In the genomic region with DNA sequence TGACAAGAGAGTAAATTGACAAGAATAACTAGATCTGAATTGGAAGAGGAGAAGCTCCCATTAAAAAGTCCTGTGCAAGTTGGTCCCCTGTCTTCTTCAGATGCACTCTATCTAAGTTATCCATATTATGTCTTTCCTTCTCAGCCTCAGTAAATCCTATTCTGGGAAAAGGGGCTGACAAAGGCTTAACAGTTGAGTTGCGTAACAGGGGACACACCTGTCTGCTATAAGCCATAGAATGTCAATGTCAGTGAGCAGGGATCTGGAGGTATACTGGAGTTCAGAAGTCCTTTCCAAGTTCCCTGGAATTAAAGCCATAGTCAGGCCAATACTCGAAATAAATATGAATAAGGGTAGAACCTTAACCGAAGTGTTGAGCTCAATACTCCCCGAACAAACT, we compare ENCODE assay signal across 19 cellular contexts. TPM values are rescaled to one million over a fixed set of nuclear protein-coding genes. Genes with fewer than 3 reads are reported as not detected.
DNase-seq lines count a peak whose midpoint lies in the region; ATAC-seq, FAIRE-seq and TF ChIP-seq lines count a peak whose summit lies in the region.
"Had no signal": no experiment of that assay in that cellular context is flagged by ENCODE, and none has a peak within 500 bp of the region (broad histone marks: within the 10 kb centered on the region; RNA-seq: fewer than 3 reads in every experiment).

No MANE protein-coding gene starts in this region.

- intact Hi-C loops in HepG2 (cut with micrococcal nuclease; ENCODE audit: unreplicated experiment) = loop anchor here (5.0 to 10.0 kb wide), 2 partner anchors 117 to 544 kb away; no protein-coding TSS in a partner anchor
- intact Hi-C loops in right lobe of liver (cut with DNase I) = loop anchor here in 1 of 2 donors (10.0 kb wide), 1 partner anchor 54 kb away; no protein-coding TSS in a partner anchor

- peak overlapping the region; percentile 74 for H3K4me3 Mint-ChIP-seq in activated naive CD8-positive, alpha-beta T cell treated with anti-CD3 and anti-CD28 coated beads, Interleukin-2, amount 10 ng/mL, durations not matched to agents 7 days and 5 days
- H3K4me3 Mint-ChIP-seq in stimulated activated effector memory CD8-positive, alpha-beta T cell treated with anti-CD3 and anti-CD28 coated beads, Interleukin-12 subunit alpha, Interleukin-12 subunit beta, amount 100 ng/mL, for 72 hours = peak overlapping the region; percentile 51
- no peak overlapping the region for H3K4me3 Mint-ChIP-seq in chondrocyte (ENCODE audit: unreplicated experiment)
- H3K4me3 Mint-ChIP-seq: dendritic cell treated with granulocyte-macrophage colony-stimulating factor and Interleukin-4, amounts not matched to agents 40 ng/mL and 50 ng/mL, for 4 days; nephron; WTC11 had no signal

- H3K27ac Mint-ChIP-seq in activated naive CD8-positive, alpha-beta T cell treated with anti-CD3 and anti-CD28 coated beads, Interleukin-2, amount 10 ng/mL, durations not matched to agents 7 days and 5 days = peak overlapping the region; percentile 82
- peak overlapping the region; percentile 69 for H3K27ac Mint-ChIP-seq in stimulated activated effector memory CD8-positive, alpha-beta T cell treated with anti-CD3 and anti-CD28 coated beads, Interleukin-12 subunit alpha, Interleukin-12 subunit beta, amount 100 ng/mL, for 72 hours
- no peak overlapping the region for H3K27ac Mint-ChIP-seq in chondrocyte (ENCODE audit: unreplicated experiment)
- H3K27ac Mint-ChIP-seq: dendritic cell treated with granulocyte-macrophage colony-stimulating factor and Interleukin-4, amounts not matched to agents 40 ng/mL and 50 ng/mL, for 4 days; nephron; WTC11 had no signal

- no peak for FAIRE-seq in HepG2 (lab: Jason Lieb, UNC)

- H3K79me2 ChIP-seq in HepG2 (ENCODE audit: insufficient read depth, low read length) = no peaks in the 10 kb centered on the region
- H3K79me2 ChIP-seq in Loucy (ENCODE audit: insufficient read depth, low read length) = no peaks in the 10 kb centered on the region

- no peaks in the 10 kb centered on the region for H3F3A ChIP-seq in Loucy (ENCODE audit: low read depth)

- WGBS in HepG2 (ENCODE audit: low lambda C conversion rate) = 15% methylated on average over 4 of the region's 4 CpGs
- 70% methylated on average over 3 of the region's 4 CpGs for WGBS in right lobe of liver (ENCODE audit: insufficient coverage, low coverage, low lambda C conversion rate, missing lambda C conversion rate)

- no peak for TF ChIP-seq EP300 in HepG2 (IDR thresholded peaks at IDR 0.05; ENCODE audit: low read depth in 2 of 2, low read length in 2 of 2)
- no peak for TF ChIP-seq EP300 in HepG2 (CRISPR knock-in tag; IDR thresholded peaks at IDR 0.05; ENCODE audit: borderline replicate concordance)

- H3K9ac ChIP-seq in HepG2 (ENCODE audit: insufficient read depth, low read depth, low read length) = no peak overlapping the region
- no peak overlapping the region for H3K9ac ChIP-seq in Loucy (ENCODE audit: low read depth, low read length, poor library complexity, severe bottlenecking)

- H3K4me2 ChIP-seq in HepG2 (ENCODE audit: low read depth, low read length) (no peak overlapping the region), Loucy (ENCODE audit: low read depth, low read length, poor library complexity, severe bottlenecking) (peak overlapping the region; percentile 51)

- TF ChIP-seq POLR2A in HepG2 (IDR thresholded peaks at IDR 0.05; ENCODE audit: insufficient read depth in 1 of 2, low read depth in 2 of 2, low read length in 2 of 2) (no peak), right lobe of liver (IDR thresholded peaks at IDR 0.05) (no peak)

- H3K36me3 Mint-ChIP-seq in activated naive CD8-positive, alpha-beta T cell treated with anti-CD3 and anti-CD28 coated beads, Interleukin-2, amount 10 ng/mL, durations not matched to agents 7 days and 5 days = peaks cover 3% of the 10 kb centered on the region
- peaks cover 54% of the 10 kb centered on the region for H3K36me3 Mint-ChIP-seq in stimulated activated effector memory CD8-positive, alpha-beta T cell treated with anti-CD3 and anti-CD28 coated beads, Interleukin-12 subunit alpha, Interleukin-12 subunit beta, amount 100 ng/mL, for 72 hours
- no peaks in the 10 kb centered on the region for H3K36me3 Mint-ChIP-seq in chondrocyte (ENCODE audit: low read depth)
- H3K36me3 Mint-ChIP-seq: WTC11 had no signal

- H3K4me3 ChIP-seq in HepG2 (replicated peaks in 1 of 3; ENCODE audit: insufficient read depth in 1 of 3, low read depth in 2 of 3, low read length in 3 of 3) (no peak overlapping the region), right lobe of liver (no peak overlapping the region), Loucy (ENCODE audit: low read length, poor library complexity, severe bottlenecking) (no peak overlapping the region)

- no peaks in the 10 kb centered on the region for H3K36me3 ChIP-seq in HepG2 (replicated peaks in 1 of 2; ENCODE audit: control insufficient read depth in 1 of 2, insufficient read depth in 2 of 2, low read length in 2 of 2)
- H3K36me3 ChIP-seq in right lobe of liver = no peaks in the 10 kb centered on the region
- H3K36me3 ChIP-seq in Loucy (ENCODE audit: insufficient read depth, low read length) = no peaks in the 10 kb centered on the region

- H3K9me3 ChIP-seq in HepG2 (ENCODE audit: low read length) (no peaks in the 10 kb centered on the region), right lobe of liver (no peaks in the 10 kb centered on the region), Loucy (ENCODE audit: insufficient read depth, low read depth, low read length) (no peaks in the 10 kb centered on the region)

- TF ChIP-seq CTCF in HepG2 (CRISPR knock-in tag; IDR thresholded peaks at IDR 0.05) (no peak), right lobe of liver (IDR thresholded peaks at IDR 0.05) (no peak), Loucy (conservative IDR thresholded peaks at IDR 0.05; ENCODE audit: low read length) (no peak), chondrocyte (IDR thresholded peaks at IDR 0.05) (no peak)

- H3K9me3 Mint-ChIP-seq in activated naive CD8-positive, alpha-beta T cell treated with anti-CD3 and anti-CD28 coated beads, Interleukin-2, amount 10 ng/mL, durations not matched to agents 7 days and 5 days = no peaks in the 10 kb centered on the region
- no peaks in the 10 kb centered on the region for H3K9me3 Mint-ChIP-seq in stimulated activated effector memory CD8-positive, alpha-beta T cell treated with anti-CD3 and anti-CD28 coated beads, Interleukin-12 subunit alpha, Interleukin-12 subunit beta, amount 100 ng/mL, for 72 hours
- no peaks in the 10 kb centered on the region for H3K9me3 Mint-ChIP-seq in chondrocyte (ENCODE audit: low read depth)
- H3K9me3 Mint-ChIP-seq: dendritic cell treated with granulocyte-macrophage colony-stimulating factor and Interleukin-4, amounts not matched to agents 40 ng/mL and 50 ng/mL, for 4 days; nephron; stimulated activated naive CD8-positive, alpha-beta T cell treated with anti-CD3 and anti-CD28 coated beads, Interleukin-15, amount 100 ng/mL, for 72 hours; WTC11 had no signal

- no peaks in the 10 kb centered on the region for H3K4me1 ChIP-seq in HepG2 (ENCODE audit: insufficient read depth, low read length)
- H3K4me1 ChIP-seq in right lobe of liver = no peaks in the 10 kb centered on the region
- peaks cover 30% of the 10 kb centered on the region for H3K4me1 ChIP-seq in Loucy (ENCODE audit: insufficient read depth, low read length, poor library complexity, severe bottlenecking)

- H4K20me1 ChIP-seq in HepG2 (ENCODE audit: insufficient read depth, low read length) (no peaks in the 10 kb centered on the region), Loucy (ENCODE audit: insufficient read depth, low read length, poor library complexity, severe bottlenecking) (no peaks in the 10 kb centered on the region)

- TF ChIP-seq RAD21 in HepG2 (CRISPR knock-in tag; IDR thresholded peaks at IDR 0.05) = no peak

- CTCF ChIA-PET in HepG2 (lab: Yijun Ruan, JAX; ENCODE audit: low intra/inter-chr PET ratio, low total read pairs) = no interaction called here

- BruUV-seq in HepG2 (replicated peaks; lab: Mats Ljungman, UMichigan) = no TSS peak

- H3K27ac ChIP-seq in HepG2 (ENCODE audit: extremely low read length, insufficient read depth, low read length) (no peak overlapping the region), right lobe of liver (no peak overlapping the region)
- H3K27ac ChIP-seq: epithelial cell of prostate had no signal

- H3K27me3 ChIP-seq in HepG2 (ENCODE audit: control insufficient read depth in 1 of 2, insufficient read depth in 2 of 2, low read length in 2 of 2) (no peaks in the 10 kb centered on the region; a peak in 1 of 5 replicates), right lobe of liver (no peaks in the 10 kb centered on the region), Loucy (ENCODE audit: insufficient read depth, low read length, poor library complexity, severe bottlenecking) (no peaks in the 10 kb centered on the region)

- ATAC-seq in HepG2 (no peak), right lobe of liver (no peak), HG02840 (IDR thresholded peaks at IDR 0.05; ENCODE audit: low FRiP score, unreplicated experiment) (no peak)
- ATAC-seq in activated naive CD8-positive, alpha-beta T cell treated with anti-CD3 and anti-CD28 coated beads, Interleukin-2, amount 10 ng/mL, durations not matched to agents 7 days and 5 days (ENCODE audit: low read depth) = no peak
- ATAC-seq in stimulated activated effector memory CD8-positive, alpha-beta T cell treated with anti-CD3 and anti-CD28 coated beads, Interleukin-12 subunit alpha, Interleukin-12 subunit beta, amount 100 ng/mL, for 72 hours = no peak

- no peaks in the 10 kb centered on the region for H3K9me2 ChIP-seq in Loucy (replicated peaks; ENCODE audit: low read depth, low read length)

- no peaks in the 10 kb centered on the region for H3K27me3 Mint-ChIP-seq in activated naive CD8-positive, alpha-beta T cell treated with anti-CD3 and anti-CD28 coated beads, Interleukin-2, amount 10 ng/mL, durations not matched to agents 7 days and 5 days
- peaks cover 25% of the 10 kb centered on the region for H3K27me3 Mint-ChIP-seq in chondrocyte (ENCODE audit: low read depth)
- H3K27me3 Mint-ChIP-seq: stimulated activated naive CD8-positive, alpha-beta T cell treated with anti-CD3 and anti-CD28 coated beads, Interleukin-15, amount 100 ng/mL, for 72 hours had no signal

- DNase-seq in HepG2 (ENCODE audit: low spot score) = no peak
- DNase-seq in right lobe of liver = no peak
- no peak for DNase-seq in activated naive CD8-positive, alpha-beta T cell treated with anti-CD3 and anti-CD28 coated beads, Interleukin-2, amount 10 ng/mL, durations not matched to agents 7 days and 5 days
- no peak for DNase-seq in stimulated activated effector memory CD8-positive, alpha-beta T cell treated with anti-CD3 and anti-CD28 coated beads, Interleukin-12 subunit alpha, Interleukin-12 subunit beta, amount 100 ng/mL, for 72 hours (ENCODE audit: low spot score in 2 of 2)
- DNase-seq in chondrocyte (ENCODE audit: low spot score) = no peak
- DNase-seq in LoVo (ENCODE audit: low spot score) = no peak
- DNase-seq: foreskin melanocyte, mesenchymal stem cell, NCI-H1436, NCI-H2171, NCI-H526 treated with DMSO at 0.1 percent for 48 hours, SIG-M5 had no signal

- peaks cover 40% of the 10 kb centered on the region for H3K4me1 Mint-ChIP-seq in activated naive CD8-positive, alpha-beta T cell treated with anti-CD3 and anti-CD28 coated beads, Interleukin-2, amount 10 ng/mL, durations not matched to agents 7 days and 5 days
- H3K4me1 Mint-ChIP-seq in stimulated activated effector memory CD8-positive, alpha-beta T cell treated with anti-CD3 and anti-CD28 coated beads, Interleukin-12 subunit alpha, Interleukin-12 subunit beta, amount 100 ng/mL, for 72 hours = peaks cover 46% of the 10 kb centered on the region
- H3K4me1 Mint-ChIP-seq in chondrocyte (ENCODE audit: low read depth) = peaks cover 2% of the 10 kb centered on the region

- in situ Hi-C loops in HepG2 (cut with HindIII; ENCODE audit: extremely low pct_ligation_motif_present, low pct_unique_long_range_greater_than_20kb) = loop anchor here (5.0 kb wide), 1 partner anchor 62 kb away; no protein-coding TSS in a partner anchor

- POLR2A ChIA-PET in HepG2 (lab: Yijun Ruan, JAX) = no interaction called here
- POLR2A ChIA-PET in activated naive CD8-positive, alpha-beta T cell treated with anti-CD3 and anti-CD28 coated beads, Interleukin-2, amount 10 ng/mL, durations not matched to agents 7 days and 5 days (lab: Charles Lee) = interaction anchor here (0.8 to 2.2 kb wide), 4 partner anchors 10 to 52 kb away, joined by 3 to 9 read pairs (median 3); no protein-coding TSS in a partner anchor

- H2AFZ ChIP-seq in HepG2 (ENCODE audit: low read length) (no peak overlapping the region), Loucy (ENCODE audit: low read length) (no peak overlapping the region)

RNA-seq across cellular contexts. Expression of a gene that starts 26.3 kb away (rescaled TPM):
- not detected in 2 replicates for total RNA-seq in HepG2 (2016; rRNA removed; fragmentation: Illumina TruSeq; extraction: Trizol)
- not detected in 2 replicates for total RNA-seq in HepG2 (2016; cell fraction: cytosol; rRNA removed; fragmentation: Illumina TruSeq; extraction: Trizol; ENCODE audit: low read depth)
- not detected in 2 replicates for total RNA-seq in HepG2 (2016; cell fraction: insoluble cytoplasmic fraction; rRNA removed; fragmentation: Illumina TruSeq; extraction: Trizol)
- not detected in 2 replicates for total RNA-seq in HepG2 (2016; cell fraction: membrane; rRNA removed; fragmentation: Illumina TruSeq; extraction: Trizol)
- not detected in 2 replicates for total RNA-seq in HepG2 (2016; cell fraction: nucleus; rRNA removed; fragmentation: Illumina TruSeq; extraction: Trizol)
- polyA plus RNA-seq in HepG2 (2011; rRNA removed) = not detected in 2 replicates
- polyA plus RNA-seq in HepG2 (2011; cell fraction: cytosol; rRNA removed) = not detected in 2 replicates
- not detected in 2 replicates for polyA plus RNA-seq in HepG2 (2011; cell fraction: nucleus; rRNA removed)
- not detected in 2 replicates for polyA plus RNA-seq in HepG2 (2012)
- polyA plus RNA-seq in HepG2 (2016; cell fraction: cytosol; fragmentation: Illumina TruSeq; extraction: Trizol; ENCODE audit: low read depth) = not detected in 2 replicates
- polyA plus RNA-seq in HepG2 (2016; cell fraction: insoluble cytoplasmic fraction; fragmentation: Illumina TruSeq; extraction: Trizol; ENCODE audit: low read depth) = not detected in 2 replicates
- polyA plus RNA-seq in HepG2 (2016; cell fraction: membrane; fragmentation: Illumina TruSeq; extraction: Trizol; ENCODE audit: low read depth) = not detected in 2 replicates
- not detected in 2 replicates for polyA plus RNA-seq in HepG2 (2016; cell fraction: nucleus; fragmentation: Illumina TruSeq; extraction: Trizol; ENCODE audit: insufficient read depth, low read depth)
- polyA minus RNA-seq in HepG2 (2011; rRNA and poly(A)+ RNA removed; ENCODE audit: low replicate concordance) = not detected in 2 replicates
- not detected in 2 replicates for polyA minus RNA-seq in HepG2 (2011; cell fraction: cytosol; rRNA and poly(A)+ RNA removed)
- not detected in 2 replicates for polyA minus RNA-seq in HepG2 (2011; cell fraction: nucleus; rRNA and poly(A)+ RNA removed)
- under 1 TPM in 1 of 6 experiments, not detected in 5; 0.06 TPM for total RNA-seq in right lobe of liver
- 1 to 10 TPM; 3.0 to 3.8 TPM for total RNA-seq in activated naive CD8-positive, alpha-beta T cell treated with anti-CD3 and anti-CD28 coated beads, Interleukin-2, amount 10 ng/mL, durations not matched to agents 7 days and 5 days
- 0.31 TPM in 1 of 3 replicates, not detected in the others for total RNA-seq in chondrocyte
- total RNA-seq: WTC11 had no signal
